7 cellular contexts compared by ENCODE assay signal in the genomic region with DNA sequence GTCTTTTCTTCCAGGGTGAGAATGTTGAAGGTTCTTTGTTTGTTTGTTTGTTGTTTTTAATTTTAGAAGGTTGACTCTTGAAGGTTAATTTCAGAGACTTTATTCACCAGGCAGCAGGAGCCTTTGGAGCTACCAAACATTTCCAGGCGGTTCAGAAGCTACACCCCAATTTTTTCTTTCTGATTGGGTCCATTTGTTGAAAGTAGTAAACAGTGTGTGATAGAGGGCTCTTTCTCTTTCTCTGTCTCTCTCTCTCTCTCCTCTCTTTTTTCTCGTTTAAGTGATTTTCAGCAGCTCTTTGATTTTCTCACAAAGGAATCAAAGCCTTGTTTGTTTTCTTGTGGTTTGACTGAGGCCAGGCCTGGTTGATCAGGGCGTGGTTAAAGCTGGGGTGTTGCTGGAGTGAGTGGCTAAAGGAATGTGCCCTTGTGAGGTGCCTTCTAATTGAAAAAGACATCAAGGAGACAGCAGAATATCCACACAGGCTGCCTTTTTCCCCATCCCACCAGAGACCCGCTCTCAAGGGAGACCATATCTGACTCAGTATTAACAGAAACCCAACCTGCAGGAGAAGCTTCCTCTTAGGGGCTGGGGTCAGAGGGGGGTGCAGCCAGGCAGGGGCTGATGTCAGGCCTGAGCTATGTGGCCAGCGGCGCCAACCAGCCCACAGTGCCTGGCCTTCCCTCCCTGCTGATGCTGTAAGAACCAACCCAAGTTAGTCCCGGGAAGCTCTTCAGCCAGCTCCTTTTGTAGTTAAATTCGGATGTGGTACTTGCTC. TPM values are rescaled to one million over a fixed set of nuclear protein-coding genes. Genes with fewer than 3 reads are reported as not detected.
DNase-seq lines count a peak whose midpoint lies in the region; ATAC-seq and TF ChIP-seq lines count a peak whose summit lies in the region.

No MANE protein-coding gene starts in this region.

- peak overlapping the region; percentile 69; the same call in 2 of the 3 replicates for H2BK15ac ChIP-seq in IMR-90 (ENCODE audit: low read depth, low read length)

- H3K56ac ChIP-seq in IMR-90 (ENCODE audit: extremely low read depth, insufficient read depth, low read length) = peak overlapping the region; percentile 99

- H3K27me3 Mint-ChIP-seq in chondrocyte (ENCODE audit: low read depth) (no peaks in the 10 kb centered on the region), type B pancreatic cell (no peaks in the 10 kb centered on the region)

- H4K5ac ChIP-seq in IMR-90 (ENCODE audit: low read depth, low read length) = peak overlapping the region; percentile 28

- H3K36me3 ChIP-seq in IMR-90 (ENCODE audit: control insufficient read depth, insufficient read depth, low read length) = peaks cover 16% of the 10 kb centered on the region
- H3K36me3 ChIP-seq in right lobe of liver = peaks cover 0 to 13% (median 0%) of the 10 kb centered on the region in 4 donors

- TF ChIP-seq POLR2A in IMR-90 (IDR thresholded peaks at IDR 0.05; ENCODE audit: low read depth, low read length) (peak; percentile 44; the same call in 1 of the 2 replicates), right lobe of liver (IDR thresholded peaks at IDR 0.05) (no peak)

- TF ChIP-seq RAD21 in IMR-90 (IDR thresholded peaks at IDR 0.05; ENCODE audit: low read length) = no peak

- H3K9me3 Mint-ChIP-seq in chondrocyte (ENCODE audit: low read depth) = no peaks in the 10 kb centered on the region
- H3K9me3 Mint-ChIP-seq in type B pancreatic cell = no peaks in the 10 kb centered on the region

- H4K91ac ChIP-seq in IMR-90 (ENCODE audit: insufficient read depth, low read depth, low read length) = peak overlapping the region; percentile 96

- intact Hi-C loops in IMR-90 (cut with micrococcal nuclease) (loop anchor here (1.0 to 10.0 kb wide), 2 partner anchors 17 to 162 kb away; no protein-coding TSS in a partner anchor), right lobe of liver (cut with DNase I) (no loop called here)

- H3K27ac ChIP-seq in IMR-90 (ENCODE audit: insufficient read depth, low read length) (peak overlapping the region; percentile 71), right lobe of liver (peak overlapping the region in 2 of 3 donors; percentile 29 to 67)

- DNase-seq in IMR-90 (peak; percentile 83), chondrocyte (ENCODE audit: low spot score) (no peak), right lobe of liver (no peak), type B pancreatic cell (ENCODE audit: extremely low spot score, unreplicated experiment) (no peak)

- peak overlapping the region; percentile 67 for H3K18ac ChIP-seq in IMR-90 (ENCODE audit: low read depth, low read length)

- H3K4me1 ChIP-seq in IMR-90 (ENCODE audit: control insufficient read depth, insufficient read depth, low read length) (peaks cover 23% of the 10 kb centered on the region), right lobe of liver (peaks cover 0 to 7% (median 0%) of the 10 kb centered on the region in 4 donors)

- H4K8ac ChIP-seq in IMR-90 (ENCODE audit: low read depth in 2 of 2, low read length in 2 of 2) = peak overlapping the region; percentile 92 to 94; a peak in 3 of 4 replicates

- H2AK5ac ChIP-seq in IMR-90 (ENCODE audit: low read depth, low read length) = peak overlapping the region; percentile 16

- H3K4me2 ChIP-seq in IMR-90 (ENCODE audit: low read depth, low read length) = peak overlapping the region; percentile 76

- CTCF ChIA-PET in IMR-90 (lab: Yijun Ruan, JAX) = interaction anchor here (0.6 to 1.2 kb wide), 3 partner anchors 16 to 1334 kb away, joined by 3 to 6 read pairs (median 3); no protein-coding TSS in a partner anchor

- BruUV-seq in IMR-90 (replicated peaks; lab: Mats Ljungman, UMichigan) = no TSS peak

- H3K14ac ChIP-seq in IMR-90 (replicated peaks; ENCODE audit: low read depth, low read length) = peak overlapping the region; percentile 98

- peak overlapping the region; percentile 71 for H3K4me3 ChIP-seq in IMR-90 (ENCODE audit: insufficient read depth, low read depth, low read length)
- no peak overlapping the region for H3K4me3 ChIP-seq in right lobe of liver

- peak overlapping the region; percentile 95 for H3K4ac ChIP-seq in IMR-90 (ENCODE audit: low read depth, low read length)

- peak; percentile 57 for ATAC-seq in IMR-90 (ENCODE audit: low read depth)
- ATAC-seq in right lobe of liver = peak in 3 of 4 donors; percentile 12 to 31 (median 20)
- no peak for ATAC-seq in GM21367 (IDR thresholded peaks at IDR 0.05; ENCODE audit: unreplicated experiment)
- ATAC-seq in GM19463 (IDR thresholded peaks at IDR 0.05; ENCODE audit: unreplicated experiment) = no peak
- ATAC-seq in GM21786 (IDR thresholded peaks at IDR 0.05; ENCODE audit: unreplicated experiment) = no peak

- dilution Hi-C loops in IMR-90 (cut with HindIII; ENCODE audit: low sequenced_read_pairs, unreplicated experiment) = no loop called here

- peaks cover 27% of the 10 kb centered on the region for H3K9me1 ChIP-seq in IMR-90 (ENCODE audit: insufficient read depth, low read length)

- H3K4me3 Mint-ChIP-seq in chondrocyte (ENCODE audit: unreplicated experiment) = peak overlapping the region; percentile 83
- H3K4me3 Mint-ChIP-seq in type B pancreatic cell = peak overlapping the region; percentile 77

- H3K36me3 Mint-ChIP-seq in chondrocyte (ENCODE audit: low read depth) (peaks cover 1% of the 10 kb centered on the region), type B pancreatic cell (peaks cover 37% of the 10 kb centered on the region)

- peak overlapping the region; percentile 94 for H2BK5ac ChIP-seq in IMR-90 (ENCODE audit: low read depth, low read length, poor library complexity, severe bottlenecking)

- peak overlapping the region; percentile 85 for H2BK20ac ChIP-seq in IMR-90 (ENCODE audit: low read depth, low read length)

- no peak overlapping the region for H2AFZ ChIP-seq in IMR-90 (replicated peaks; ENCODE audit: low read length, poor library complexity)

- in situ Hi-C loops in IMR-90 (cut with MboI; ENCODE audit: low sequenced_read_pairs) = loop anchor here (10.0 kb wide), 1 partner anchor 192 kb away; no protein-coding TSS in a partner anchor

- H3K4me1 Mint-ChIP-seq in chondrocyte (ENCODE audit: low read depth) = peaks cover 84% of the 10 kb centered on the region
- peaks cover 60% of the 10 kb centered on the region for H3K4me1 Mint-ChIP-seq in type B pancreatic cell (ENCODE audit: unreplicated experiment)

- peaks cover 4 to 59% of the 10 kb centered on the region in 2 experiments; a peak in 3 of 4 replicates for H3K79me1 ChIP-seq in IMR-90 (ENCODE audit: low read depth in 1 of 2, low read length in 2 of 2)

- peaks cover 65% of the 10 kb centered on the region for H4K20me1 ChIP-seq in IMR-90 (ENCODE audit: insufficient read depth, low read length)

- H2AK9ac ChIP-seq in IMR-90 (replicated peaks; ENCODE audit: low read depth, low read length, poor library complexity) = peak overlapping the region; percentile 18

- H3K9ac ChIP-seq in IMR-90 (ENCODE audit: low read depth, low read length) = peak overlapping the region; percentile 83

- H3K27ac Mint-ChIP-seq in chondrocyte (ENCODE audit: unreplicated experiment) (peak overlapping the region; percentile 96), type B pancreatic cell (peak overlapping the region; percentile 94)

- H3K27me3 ChIP-seq in IMR-90 (ENCODE audit: control insufficient read depth, insufficient read depth, low read length) = no peaks in the 10 kb centered on the region
- no peaks in the 10 kb centered on the region for H3K27me3 ChIP-seq in right lobe of liver

- WGBS in IMR-90 (ENCODE audit: extremely low coverage in 2 of 2, insufficient read length in 1 of 2), 2 experiments = no CpG with 5 or more reads among the region's 8 CpGs
- 68% methylated on average over 2 of the region's 8 CpGs for WGBS in right lobe of liver (ENCODE audit: insufficient coverage, low coverage, low lambda C conversion rate, missing lambda C conversion rate)

- peak overlapping the region; percentile 92 for H2BK120ac ChIP-seq in IMR-90 (ENCODE audit: low read depth, low read length)

- POLR2A ChIA-PET in IMR-90 (lab: Charles Lee; ENCODE audit: unreplicated experiment) = interaction anchor here (0.7 to 3.2 kb wide), 7 partner anchors 15 to 269 kb away, joined by 3 to 10 read pairs (median 4); no protein-coding TSS in a partner anchor

- no peaks in the 10 kb centered on the region for H3K9me3 ChIP-seq in IMR-90 (ENCODE audit: control insufficient read depth, insufficient read depth, low read length)
- no peaks in the 10 kb centered on the region for H3K9me3 ChIP-seq in right lobe of liver

- TF ChIP-seq CTCF in IMR-90 (conservative IDR thresholded peaks at IDR 0.05; ENCODE audit: low read depth, low read length) (no peak), chondrocyte (IDR thresholded peaks at IDR 0.05) (no peak), right lobe of liver (IDR thresholded peaks at IDR 0.05) (no peak), type B pancreatic cell (conservative IDR thresholded peaks at IDR 0.05) (no peak)

- H3K23ac ChIP-seq in IMR-90 (ENCODE audit: low read depth, low read length) = peak overlapping the region; percentile 95

TF ChIP-seq in IMR-90, 13 proteins besides CTCF, POLR2A, EP300 and RAD21 (continues in another document):
- TF ChIP-seq, protein P1, sequence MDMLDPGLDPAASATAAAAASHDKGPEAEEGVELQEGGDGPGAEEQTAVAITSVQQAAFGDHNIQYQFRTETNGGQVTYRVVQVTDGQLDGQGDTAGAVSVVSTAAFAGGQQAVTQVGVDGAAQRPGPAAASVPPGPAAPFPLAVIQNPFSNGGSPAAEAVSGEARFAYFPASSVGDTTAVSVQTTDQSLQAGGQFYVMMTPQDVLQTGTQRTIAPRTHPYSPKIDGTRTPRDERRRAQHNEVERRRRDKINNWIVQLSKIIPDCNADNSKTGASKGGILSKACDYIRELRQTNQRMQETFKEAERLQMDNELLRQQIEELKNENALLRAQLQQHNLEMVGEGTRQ (IDR thresholded peaks at IDR 0.05; ENCODE audit: low read depth, low read length) = no peak
- TF ChIP-seq RFX5 (IDR thresholded peaks at IDR 0.05; ENCODE audit: low read depth, low read length) (no peak), MXI1 (IDR thresholded peaks at IDR 0.05; ENCODE audit: borderline replicate concordance, low read depth, low read length) (0 out of 2 replicates have a peak, but pooled peaks have one; percentile 8), FOS (IDR thresholded peaks at IDR 0.05; ENCODE audit: low read depth, low read length) (no peak), MAFK (IDR thresholded peaks at IDR 0.05; ENCODE audit: low read depth, low read length) (no peak), SMC3 (IDR thresholded peaks at IDR 0.05; ENCODE audit: low read depth, low read length) (no peak)

RNA-seq across cellular contexts. Expression of a gene that starts 40.4 kb away (rescaled TPM):
- total RNA-seq in IMR-90 (2012; rRNA removed) (35.7 and 59.7 TPM in 2 replicates), chondrocyte (44.9 to 47.2 TPM (median 46.2 TPM) in 3 replicates), right lobe of liver (10 to 100 TPM; 34.0 to 48.0 (median 41.7) TPM), type B pancreatic cell (ENCODE audit: low replicate concordance) (63.5 and 69.4 TPM in 2 replicates)
- 50.9 and 58.8 TPM in 2 replicates for polyA plus RNA-seq in IMR-90 (2012; rRNA removed)
- polyA plus RNA-seq in IMR-90 (2012; cell fraction: cytosol; rRNA removed) = 22.3 and 26.0 TPM in 2 replicates
- polyA plus RNA-seq in IMR-90 (2012; cell fraction: nucleus; rRNA removed; ENCODE audit: low replicate concordance) = 10.2 and 27.2 TPM in 2 replicates

Comparison
In these comparisons a context has a peak if more than half of its experiments do, and no peak if none do; other contexts are left out.
1. ATAC-seq: peak in IMR-90 (single experiment) and right lobe of liver (3 of 4); none in GM21367 (single experiment), GM19463 (single experiment) and GM21786 (single experiment).